ENCODE assay signal across 2 cellular contexts in the genomic region with DNA sequence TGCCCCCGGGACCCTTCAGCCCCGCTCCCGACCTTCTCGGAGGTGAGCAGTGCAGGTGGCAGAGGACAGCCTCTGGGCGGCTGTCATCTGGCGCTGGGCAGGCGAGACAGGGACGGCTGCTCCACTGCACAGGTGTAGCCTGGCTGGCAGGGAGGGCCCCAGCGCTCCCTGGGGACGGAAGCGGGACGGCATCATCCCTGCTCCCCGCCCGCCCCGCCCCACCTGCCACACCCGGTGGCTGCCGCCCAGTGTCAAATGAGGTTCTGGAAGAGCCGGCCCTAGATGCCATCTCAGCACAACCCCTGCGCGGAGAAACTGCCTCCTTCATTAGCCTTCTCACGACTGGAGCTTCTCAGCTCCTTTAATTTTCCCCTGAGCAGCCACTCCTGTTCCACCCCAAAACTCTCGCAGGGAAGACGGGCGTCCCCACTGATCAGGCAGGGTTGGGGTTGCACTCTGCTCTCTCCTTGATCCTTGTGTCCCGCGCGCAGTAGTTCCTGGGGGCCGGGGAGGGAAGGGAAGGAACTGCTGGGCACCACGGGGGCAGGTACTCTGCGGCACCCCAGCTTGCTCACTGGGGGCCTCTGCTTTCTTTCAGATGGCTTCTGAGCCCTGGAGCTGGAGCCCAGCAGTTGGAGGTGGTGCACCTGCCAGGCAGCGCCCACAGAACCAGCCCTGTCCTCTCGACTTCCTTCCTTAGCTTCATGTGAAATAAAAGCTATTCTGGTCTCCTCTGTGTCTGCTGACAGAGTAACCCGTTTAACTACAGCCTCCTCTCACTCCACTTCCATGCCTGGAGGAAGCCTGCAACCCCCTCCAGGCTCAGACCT.
TF ChIP-seq lines count a peak whose summit lies in the region.

No MANE protein-coding gene starts in this region.

TF ChIP-seq in IMR-90, 13 proteins besides CTCF, POLR2A, EP300 and RAD21:
- TF ChIP-seq RFX5 (IDR thresholded peaks at IDR 0.05; ENCODE audit: low read depth, low read length): no peak
- TF ChIP-seq, protein P1, sequence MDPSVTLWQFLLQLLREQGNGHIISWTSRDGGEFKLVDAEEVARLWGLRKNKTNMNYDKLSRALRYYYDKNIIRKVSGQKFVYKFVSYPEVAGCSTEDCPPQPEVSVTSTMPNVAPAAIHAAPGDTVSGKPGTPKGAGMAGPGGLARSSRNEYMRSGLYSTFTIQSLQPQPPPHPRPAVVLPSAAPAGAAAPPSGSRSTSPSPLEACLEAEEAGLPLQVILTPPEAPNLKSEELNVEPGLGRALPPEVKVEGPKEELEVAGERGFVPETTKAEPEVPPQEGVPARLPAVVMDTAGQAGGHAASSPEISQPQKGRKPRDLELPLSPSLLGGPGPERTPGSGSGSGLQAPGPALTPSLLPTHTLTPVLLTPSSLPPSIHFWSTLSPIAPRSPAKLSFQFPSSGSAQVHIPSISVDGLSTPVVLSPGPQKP (IDR thresholded peaks at IDR 0.05; ENCODE audit: borderline replicate concordance, low read depth, low read length): no peak
- TF ChIP-seq RCOR1 (IDR thresholded peaks at IDR 0.05; ENCODE audit: insufficient replicate concordance, low read length): no peak
- TF ChIP-seq CHD1 (IDR thresholded peaks at IDR 0.05; ENCODE audit: low read depth, low read length): no peak
- TF ChIP-seq BHLHE40 (IDR thresholded peaks at IDR 0.05; ENCODE audit: low read depth, low read length): no peak
- TF ChIP-seq MAZ (IDR thresholded peaks at IDR 0.05; ENCODE audit: borderline replicate concordance, low read depth, low read length): no peak
- no peak for TF ChIP-seq CEBPB (IDR thresholded peaks at IDR 0.05; ENCODE audit: low read depth, low read length)
- TF ChIP-seq SMC3 (IDR thresholded peaks at IDR 0.05; ENCODE audit: low read depth, low read length): no peak
- TF ChIP-seq USF2 (IDR thresholded peaks at IDR 0.05; ENCODE audit: low read depth, low read length): no peak
- no peak for TF ChIP-seq FOS (IDR thresholded peaks at IDR 0.05; ENCODE audit: low read depth, low read length)
- no peak for TF ChIP-seq MXI1 (IDR thresholded peaks at IDR 0.05; ENCODE audit: borderline replicate concordance, low read depth, low read length)
- no peak for TF ChIP-seq MAFK (IDR thresholded peaks at IDR 0.05; ENCODE audit: low read depth, low read length)
- no peak for TF ChIP-seq NFE2L2 (IDR thresholded peaks at IDR 0.05; ENCODE audit: low read depth, low read length)
TF ChIP-seq in IMR-90: peak in this region for 0.

TF ChIP-seq in HEK293T, 16 proteins besides CTCF, POLR2A, EP300 and RAD21:
- TF ChIP-seq BHLHE40 (IDR thresholded peaks at IDR 0.05; ENCODE audit: borderline replicate concordance) (no peak), L3MBTL2 (conservative IDR thresholded peaks at IDR 0.05) (no peak), ARNT (IDR thresholded peaks at IDR 0.05) (no peak), HDGF (IDR thresholded peaks at IDR 0.05; ENCODE audit: borderline replicate concordance) (no peak), SUZ12 (IDR thresholded peaks at IDR 0.05) (no peak), ELF4 (IDR thresholded peaks at IDR 0.05) (no peak), FOXA1 (IDR thresholded peaks at IDR 0.05) (no peak), SP1 (IDR thresholded peaks at IDR 0.05) (no peak)
